11 cellular contexts compared by ENCODE assay signal in the genomic region with DNA sequence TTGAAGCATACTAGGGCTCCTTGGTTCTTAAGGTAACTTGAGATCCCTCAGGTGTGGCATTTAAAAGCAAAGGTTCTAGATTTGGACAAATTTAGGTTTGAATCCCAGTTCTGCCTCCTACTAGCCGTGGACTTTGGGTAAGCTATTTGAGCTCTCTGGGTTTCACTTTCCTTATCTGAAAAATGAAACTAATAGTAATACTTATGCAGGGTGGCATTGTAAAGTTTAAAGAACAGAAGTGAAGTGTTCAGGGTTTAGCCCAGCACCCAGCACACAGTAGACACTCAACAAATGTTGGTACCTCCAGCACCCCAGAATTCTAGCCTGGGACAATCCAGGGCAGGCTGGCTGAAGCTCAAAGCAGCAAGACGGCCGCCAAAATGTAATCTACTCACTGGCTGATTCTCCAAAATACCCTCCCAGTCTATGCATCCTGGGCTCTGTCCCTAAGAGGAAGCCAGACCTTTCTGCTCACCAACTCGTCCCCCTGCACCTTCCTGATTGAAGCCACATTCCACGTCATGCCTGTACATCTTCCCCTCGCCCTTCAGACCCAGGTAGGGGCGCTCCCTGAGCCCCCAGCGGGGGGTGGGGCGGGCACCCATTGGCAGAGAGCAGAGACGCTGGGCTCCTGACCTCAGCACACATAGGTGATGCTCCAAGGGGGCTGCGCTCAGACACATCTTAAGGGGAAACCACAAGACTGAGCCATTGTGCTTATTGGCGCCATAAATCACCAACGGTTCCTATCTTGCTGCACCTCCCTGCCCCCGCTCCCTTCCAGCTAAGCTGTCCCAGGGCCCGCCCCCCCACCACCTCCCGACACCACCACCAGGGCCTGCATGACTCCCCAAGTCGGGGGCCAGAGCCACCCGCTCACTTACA.
A peak's percentile ranks its signal among the peaks of the same experiment; 100 is the strongest.
DNase-seq lines count a peak whose midpoint lies in the region; ATAC-seq and TF ChIP-seq lines count a peak whose summit lies in the region.
"Had no signal": no experiment of that assay in that cellular context is flagged by ENCODE, and none has a peak within 500 bp of the region (broad histone marks: within the 10 kb centered on the region; RNA-seq: fewer than 3 reads in every experiment).

No MANE protein-coding gene starts in this region.

- H3K9me3 Mint-ChIP-seq in activated T-helper 1 cell treated with anti-CD3 and anti-CD28 coated beads, Interleukin-12 subunit alpha, Interleukin-12 subunit beta, Interleukin-2, Interleukin-4 antibody, amounts not matched to agents 30 ng/mL and 10 ng/mL and 1 ng/mL, durations not matched to agents 14 hours and 24 hours and 36 hours = no peaks in the 10 kb centered on the region
- H3K9me3 Mint-ChIP-seq in stimulated activated naive B cell treated with anti-CD40 and anti-IgM and Interleukin-4, amounts not matched to agents 10 μg/mL and 1 μg/mL and 100 μg/mL, for 72 hours = no peaks in the 10 kb centered on the region
- H3K9me3 Mint-ChIP-seq in chondrocyte (ENCODE audit: low read depth) = no peaks in the 10 kb centered on the region
- H3K9me3 Mint-ChIP-seq: GM23338 had no signal

- ATAC-seq in HG03175 (IDR thresholded peaks at IDR 0.05; ENCODE audit: unreplicated experiment) = peak; percentile 79
- ATAC-seq in stimulated activated naive B cell treated with anti-CD40 and anti-IgM and Interleukin-4, amounts not matched to agents 10 μg/mL and 1 μg/mL and 100 μg/mL, for 72 hours (replicated peaks) = peak; percentile 60 to 75
- ATAC-seq: pancreas had no signal

- no peak for TF ChIP-seq CTCF in chondrocyte (IDR thresholded peaks at IDR 0.05)

- no peaks in the 10 kb centered on the region for H3K27me3 Mint-ChIP-seq in activated T-helper 1 cell treated with anti-CD3 and anti-CD28 coated beads, Interleukin-12 subunit alpha, Interleukin-12 subunit beta, Interleukin-2, Interleukin-4 antibody, amounts not matched to agents 30 ng/mL and 10 ng/mL and 1 ng/mL, durations not matched to agents 14 hours and 24 hours and 36 hours (ENCODE audit: insufficient read depth)
- no peaks in the 10 kb centered on the region for H3K27me3 Mint-ChIP-seq in stimulated activated naive B cell treated with anti-CD40 and anti-IgM and Interleukin-4, amounts not matched to agents 10 μg/mL and 1 μg/mL and 100 μg/mL, for 72 hours
- no peaks in the 10 kb centered on the region for H3K27me3 Mint-ChIP-seq in chondrocyte (ENCODE audit: low read depth)

- DNase-seq in activated T-cell treated with anti-CD3 and anti-CD28 coated beads for 48 hours (ENCODE audit: low read depth) = peak; percentile 6
- no peak for DNase-seq in activated T-cell treated with anti-CD3 and anti-CD28 coated beads for 4 hours
- DNase-seq in activated T-helper 1 cell treated with anti-CD3 and anti-CD28 coated beads, Interleukin-12 subunit alpha, Interleukin-12 subunit beta, Interleukin-2, Interleukin-4 antibody, amounts not matched to agents 30 ng/mL and 10 ng/mL and 1 ng/mL, durations not matched to agents 14 hours and 24 hours and 36 hours (ENCODE audit: low spot score) = no peak
- DNase-seq in stimulated activated naive B cell treated with anti-CD40 and anti-IgM and Interleukin-4, amounts not matched to agents 10 μg/mL and 1 μg/mL and 100 μg/mL, for 72 hours = no peak
- DNase-seq in NCI-H446 (lab: John Stamatoyannopoulos, UW) = no peak
- no peak for DNase-seq in SKM-1 (lab: John Stamatoyannopoulos, UW; ENCODE audit: unreplicated experiment)
- DNase-seq in chondrocyte (ENCODE audit: low spot score) = no peak
- DNase-seq: NCI-H2227 treated with DMSO at 0.1 percent for 48 hours, pancreas had no signal

- peaks cover 11% of the 10 kb centered on the region for H3K4me1 Mint-ChIP-seq in activated T-helper 1 cell treated with anti-CD3 and anti-CD28 coated beads, Interleukin-12 subunit alpha, Interleukin-12 subunit beta, Interleukin-2, Interleukin-4 antibody, amounts not matched to agents 30 ng/mL and 10 ng/mL and 1 ng/mL, durations not matched to agents 14 hours and 24 hours and 36 hours (ENCODE audit: low read depth)
- peaks cover 6 to 11% of the 10 kb centered on the region in 2 donors for H3K4me1 Mint-ChIP-seq in stimulated activated naive B cell treated with anti-CD40 and anti-IgM and Interleukin-4, amounts not matched to agents 10 μg/mL and 1 μg/mL and 100 μg/mL, for 72 hours
- peaks cover 7% of the 10 kb centered on the region for H3K4me1 Mint-ChIP-seq in chondrocyte (ENCODE audit: low read depth)

- peaks cover 2% of the 10 kb centered on the region for H3K36me3 Mint-ChIP-seq in activated T-helper 1 cell treated with anti-CD3 and anti-CD28 coated beads, Interleukin-12 subunit alpha, Interleukin-12 subunit beta, Interleukin-2, Interleukin-4 antibody, amounts not matched to agents 30 ng/mL and 10 ng/mL and 1 ng/mL, durations not matched to agents 14 hours and 24 hours and 36 hours (ENCODE audit: low read depth)
- no peaks in the 10 kb centered on the region for H3K36me3 Mint-ChIP-seq in stimulated activated naive B cell treated with anti-CD40 and anti-IgM and Interleukin-4, amounts not matched to agents 10 μg/mL and 1 μg/mL and 100 μg/mL, for 72 hours
- no peaks in the 10 kb centered on the region for H3K36me3 Mint-ChIP-seq in chondrocyte (ENCODE audit: low read depth)

- intact Hi-C loops in activated T-helper 1 cell treated with anti-CD3 and anti-CD28 coated beads, Interleukin-12 subunit alpha, Interleukin-12 subunit beta, Interleukin-2, Interleukin-4 antibody, amounts not matched to agents 30 ng/mL and 10 ng/mL and 1 ng/mL, durations not matched to agents 14 hours and 24 hours and 36 hours (cut with micrococcal nuclease) = no loop called here

- H3K4me3 Mint-ChIP-seq in activated T-helper 1 cell treated with anti-CD3 and anti-CD28 coated beads, Interleukin-12 subunit alpha, Interleukin-12 subunit beta, Interleukin-2, Interleukin-4 antibody, amounts not matched to agents 30 ng/mL and 10 ng/mL and 1 ng/mL, durations not matched to agents 14 hours and 24 hours and 36 hours = peak overlapping the region; percentile 42
- H3K4me3 Mint-ChIP-seq in stimulated activated naive B cell treated with anti-CD40 and anti-IgM and Interleukin-4, amounts not matched to agents 10 μg/mL and 1 μg/mL and 100 μg/mL, for 72 hours = peak overlapping the region; percentile 74 to 76
- no peak overlapping the region for H3K4me3 Mint-ChIP-seq in chondrocyte (ENCODE audit: unreplicated experiment)
- H3K4me3 Mint-ChIP-seq: GM23338 had no signal

- H3K27ac Mint-ChIP-seq in activated T-helper 1 cell treated with anti-CD3 and anti-CD28 coated beads, Interleukin-12 subunit alpha, Interleukin-12 subunit beta, Interleukin-2, Interleukin-4 antibody, amounts not matched to agents 30 ng/mL and 10 ng/mL and 1 ng/mL, durations not matched to agents 14 hours and 24 hours and 36 hours = peak overlapping the region; percentile 76
- peak overlapping the region; percentile 82 for H3K27ac Mint-ChIP-seq in stimulated activated naive B cell treated with anti-CD40 and anti-IgM and Interleukin-4, amounts not matched to agents 10 μg/mL and 1 μg/mL and 100 μg/mL, for 72 hours
- no peak overlapping the region for H3K27ac Mint-ChIP-seq in chondrocyte (ENCODE audit: unreplicated experiment)
- H3K27ac Mint-ChIP-seq: GM23338 had no signal
